Comparison of ENCODE assay signal across 18 cellular contexts in the genomic region with DNA sequence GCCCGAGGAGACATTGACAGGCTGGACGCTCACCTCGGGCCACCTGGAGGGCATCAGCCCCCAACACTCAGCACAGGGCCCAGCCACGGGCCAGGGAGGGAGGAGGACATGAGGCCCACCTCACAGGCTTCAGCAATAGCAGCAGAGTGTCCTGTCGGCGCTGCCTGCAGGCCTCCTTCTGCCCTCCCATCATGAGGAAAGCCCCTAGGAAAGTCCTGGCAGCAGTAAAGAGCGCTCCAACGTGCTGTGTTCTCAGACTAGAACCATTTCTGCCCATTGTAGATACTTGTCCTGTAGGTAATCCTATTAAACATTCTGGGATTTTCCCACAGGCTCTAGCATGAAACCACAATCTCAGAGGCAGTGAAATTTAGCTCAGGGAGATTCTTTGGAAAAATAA.
"Had no signal": no experiment of that assay in that cellular context is flagged by ENCODE, and none has a peak within 500 bp of the region (broad histone marks: within the 10 kb centered on the region; RNA-seq: fewer than 3 reads in every experiment).

No MANE protein-coding gene starts in this region.

- H3K27me3 ChIP-seq: right lobe of liver had no signal

- H3K4me1 Mint-ChIP-seq: activated B cell treated with CpG ODN at 0.5 μM for 24 hours; immature natural killer cell; stimulated activated naive CD8-positive, alpha-beta T cell treated with anti-CD3 and anti-CD28 coated beads, Interleukin-15, amount 100 ng/mL, for 72 hours had no signal

- ATAC-seq: effector memory CD8-positive, alpha-beta T cell; stimulated activated naive CD8-positive, alpha-beta T cell treated with anti-CD3 and anti-CD28 coated beads, Interleukin-15, amount 100 ng/mL, for 72 hours had no signal

- H3K9me3 Mint-ChIP-seq: activated B cell treated with CpG ODN at 0.5 μM for 24 hours; activated CD4-positive, alpha-beta memory T cell treated with anti-CD3 and anti-CD28 coated beads for 36 hours; effector memory CD8-positive, alpha-beta T cell; immature natural killer cell; stimulated activated naive CD8-positive, alpha-beta T cell treated with anti-CD3 and anti-CD28 coated beads, Interleukin-15, amount 100 ng/mL, for 72 hours; T-helper 2 cell treated with Interferon-gamma antibody and Interleukin-4, amounts not matched to agents 5 μg/mL and 100 μg/mL, for 36 hours had no signal

- H3K27ac ChIP-seq: esophagus squamous epithelium, left ventricle myocardium inferior, prostate gland had no signal

- H3K36me3 Mint-ChIP-seq: activated CD4-positive, alpha-beta memory T cell treated with anti-CD3 and anti-CD28 coated beads for 36 hours; activated naive CD8-positive, alpha-beta T cell; immature natural killer cell had no signal

- DNase-seq: activated B cell treated with CpG ODN at 0.5 μM for 24 hours; activated CD4-positive, alpha-beta memory T cell treated with anti-CD3 and anti-CD28 coated beads for 36 hours; activated CD4-positive, alpha-beta T cell treated with anti-CD3 and anti-CD28 coated beads for 4 hours; dermis blood vessel endothelial cell; effector memory CD8-positive, alpha-beta T cell; esophagus squamous epithelium; immature natural killer cell; kidney glomerular epithelial cell; left ventricle myocardium inferior; small intestine; stimulated activated CD4-positive, alpha-beta T cell treated with anti-CD3 and anti-CD28 coated beads, Interleukin-15, amount 100 ng/mL, for 24 hours; stimulated activated CD4-positive, alpha-beta T cell treated with anti-CD3 and anti-CD28 coated beads, Interleukin-2, amount 100 ng/mL, for 48 hours; stimulated activated naive CD8-positive, alpha-beta T cell treated with anti-CD3 and anti-CD28 coated beads, Interleukin-15, amount 100 ng/mL, for 72 hours; trophoblast cell had no signal

- H3K36me3 ChIP-seq: esophagus squamous epithelium, left ventricle myocardium inferior, prostate gland, right lobe of liver had no signal

- H3K4me3 Mint-ChIP-seq: activated B cell treated with CpG ODN at 0.5 μM for 24 hours; activated CD4-positive, alpha-beta memory T cell treated with anti-CD3 and anti-CD28 coated beads for 36 hours; activated naive CD8-positive, alpha-beta T cell; effector memory CD8-positive, alpha-beta T cell; immature natural killer cell; stimulated activated naive CD8-positive, alpha-beta T cell treated with anti-CD3 and anti-CD28 coated beads, Interleukin-15, amount 100 ng/mL, for 72 hours; T-helper 2 cell treated with Interferon-gamma antibody and Interleukin-4, amounts not matched to agents 5 μg/mL and 100 μg/mL, for 36 hours had no signal

- H3K9me3 ChIP-seq: esophagus squamous epithelium, left ventricle myocardium inferior, prostate gland, right lobe of liver had no signal

- H3K4me3 ChIP-seq: esophagus squamous epithelium, left ventricle myocardium inferior, prostate gland, right lobe of liver had no signal

- H3K4me1 ChIP-seq: prostate gland had no signal

- H3K27ac Mint-ChIP-seq: activated B cell treated with CpG ODN at 0.5 μM for 24 hours; activated CD4-positive, alpha-beta memory T cell treated with anti-CD3 and anti-CD28 coated beads for 36 hours; activated naive CD8-positive, alpha-beta T cell; effector memory CD8-positive, alpha-beta T cell; immature natural killer cell; T-helper 2 cell treated with Interferon-gamma antibody and Interleukin-4, amounts not matched to agents 5 μg/mL and 100 μg/mL, for 36 hours had no signal
